Comparison of ENCODE assay signal across 8 cellular contexts in genomic region chr3:9750556-9751411, GRCh38. TPM values are rescaled to one million over a fixed set of nuclear protein-coding genes. Genes with fewer than 3 reads are reported as not detected.
DNase-seq lines count a peak whose midpoint lies in the region; ATAC-seq and TF ChIP-seq lines count a peak whose summit lies in the region.

No MANE protein-coding gene starts in this region.

- H3K9me2 ChIP-seq in hepatocyte (replicated peaks; ENCODE audit: insufficient read depth), result no peaks in the 10 kb centered on the region

- H3K27ac Mint-ChIP-seq in activated T-cell treated with anti-CD3 and anti-CD28 coated beads, Interleukin-2, amount 50 U/mL, for 24 hours, result peak overlapping the region; percentile 96
- H3K27ac Mint-ChIP-seq in activated B cell treated with CpG ODN at 0.5 μM for 24 hours, result peak overlapping the region; percentile 95

- H3K9me3 ChIP-seq in hepatocyte (ENCODE audit: low read depth) (no peaks in the 10 kb centered on the region), skeletal muscle tissue (ENCODE audit: control insufficient read depth in 3 of 3, low read length in 3 of 3) (no peaks in the 10 kb centered on the region)

- POLR2A ChIA-PET in activated B cell treated with CpG ODN at 0.5 μM for 24 hours (lab: Charles Lee), result interaction anchor here (1.0 to 6.3 kb wide), 9 partner anchors 19 to 275 kb away, joined by 3 to 106 read pairs (median 9); partner anchors contain the start of genes ARPC4, BRPF1, JAGN1 and TADA3

- H3K4me1 Mint-ChIP-seq in activated T-cell treated with anti-CD3 and anti-CD28 coated beads, Interleukin-2, amount 50 U/mL, for 24 hours (ENCODE audit: low read depth), result peaks cover 61% of the 10 kb centered on the region
- peaks cover 48% of the 10 kb centered on the region for H3K4me1 Mint-ChIP-seq in activated B cell treated with CpG ODN at 0.5 μM for 24 hours

- H3K9me3 Mint-ChIP-seq in activated T-cell treated with anti-CD3 and anti-CD28 coated beads, Interleukin-2, amount 50 U/mL, for 24 hours, result no peaks in the 10 kb centered on the region
- H3K9me3 Mint-ChIP-seq in activated B cell treated with CpG ODN at 0.5 μM for 24 hours, result no peaks in the 10 kb centered on the region

- H3K36me3 ChIP-seq in hepatocyte (replicated peaks; ENCODE audit: insufficient read depth, low read depth), result no peaks in the 10 kb centered on the region
- H3K36me3 ChIP-seq in skeletal muscle tissue (ENCODE audit: control insufficient read depth in 3 of 3, insufficient read depth in 3 of 3, low read length in 3 of 3), result peaks cover 47 to 48% (median 48%) of the 10 kb centered on the region in 3 donors

- peak overlapping the region; percentile 48 for H2AFZ ChIP-seq in hepatocyte

- CTCF ChIA-PET in activated B cell treated with CpG ODN at 0.5 μM for 24 hours (lab: Charles Lee), result interaction anchor here (1.4 to 1.6 kb wide), 2 partner anchors 42 to 44 kb away, joined by 4 to 5 read pairs; partner anchors contain the start of genes ARPC4 and TADA3

- H3K36me3 Mint-ChIP-seq in activated T-cell treated with anti-CD3 and anti-CD28 coated beads, Interleukin-2, amount 50 U/mL, for 24 hours (ENCODE audit: low read depth), result peaks cover 96% of the 10 kb centered on the region
- H3K36me3 Mint-ChIP-seq in activated B cell treated with CpG ODN at 0.5 μM for 24 hours (ENCODE audit: low read depth), result peaks cover 64% of the 10 kb centered on the region

- H3K4me2 ChIP-seq in hepatocyte, result peak overlapping the region; percentile 91

- ATAC-seq in activated B cell treated with CpG ODN at 0.5 μM for 24 hours (ENCODE audit: low read depth) (no peak), HG03439 (IDR thresholded peaks at IDR 0.05; ENCODE audit: unreplicated experiment) (no peak), HG02678 (IDR thresholded peaks at IDR 0.05; ENCODE audit: unreplicated experiment) (no peak)

- H3K4me3 ChIP-seq in hepatocyte, result peak overlapping the region; percentile 42
- peak overlapping the region; percentile 94 to 98 (median 95) for H3K4me3 ChIP-seq in skeletal muscle tissue (ENCODE audit: low read length in 3 of 3)

- no peaks in the 10 kb centered on the region for H3K27me3 Mint-ChIP-seq in activated T-cell treated with anti-CD3 and anti-CD28 coated beads, Interleukin-2, amount 50 U/mL, for 24 hours
- no peaks in the 10 kb centered on the region for H3K27me3 Mint-ChIP-seq in activated B cell treated with CpG ODN at 0.5 μM for 24 hours

- H3K27ac ChIP-seq in hepatocyte (peak overlapping the region; percentile 87), skeletal muscle tissue (ENCODE audit: low read depth, low read length) (peak overlapping the region; percentile 82)

- WGBS in hepatocyte (ENCODE audit: low lambda C conversion rate, missing lambda C conversion rate), result 56% methylated on average over 17 of the region's 17 CpGs

- DNase-seq in activated T-cell treated with anti-CD3 and anti-CD28 coated beads, Interleukin-2, amount 50 U/mL, for 24 hours, result peak; percentile 46
- no peak for DNase-seq in activated T-cell treated with anti-CD3 and anti-CD28 coated beads, Interleukin-2, amount 50 U/mL, for 1 hour
- DNase-seq in activated B cell treated with CpG ODN at 0.5 μM for 24 hours (no peak), hepatocyte (ENCODE audit: low spot score) (peak; percentile 72), NCI-H1417 treated with DMSO at 0.1 percent for 48 hours (lab: John Stamatoyannopoulos, UW) (no peak)

- no peak for TF ChIP-seq CTCF in activated B cell treated with CpG ODN at 0.5 μM for 24 hours (IDR thresholded peaks at IDR 0.05)
- TF ChIP-seq CTCF in hepatocyte (IDR thresholded peaks at IDR 0.05; ENCODE audit: poor library complexity), result no peak

- no peaks in the 10 kb centered on the region for H4K20me1 ChIP-seq in hepatocyte (ENCODE audit: insufficient read depth, poor library complexity, severe bottlenecking)

- H3K4me3 Mint-ChIP-seq in activated T-cell treated with anti-CD3 and anti-CD28 coated beads, Interleukin-2, amount 50 U/mL, for 24 hours, result peak overlapping the region; percentile 94
- H3K4me3 Mint-ChIP-seq in activated B cell treated with CpG ODN at 0.5 μM for 24 hours, result peak overlapping the region; percentile 94

- peak overlapping the region; percentile 80 to 90 (median 89) for H3K9ac ChIP-seq in skeletal muscle tissue (ENCODE audit: low read depth in 1 of 3, low read length in 3 of 3)

- no peaks in the 10 kb centered on the region for H3K27me3 ChIP-seq in hepatocyte
- no peaks in the 10 kb centered on the region for H3K27me3 ChIP-seq in skeletal muscle tissue (ENCODE audit: control insufficient read depth in 3 of 3, insufficient read depth in 3 of 3, low read length in 3 of 3)

- H3K4me1 ChIP-seq in hepatocyte (ENCODE audit: insufficient read depth) (peaks cover 8% of the 10 kb centered on the region), skeletal muscle tissue (ENCODE audit: control insufficient read depth in 3 of 3, insufficient read depth in 3 of 3, low read length in 3 of 3) (peaks cover 26 to 30% (median 29%) of the 10 kb centered on the region in 3 donors)

- intact Hi-C loops in activated B cell treated with CpG ODN at 0.5 μM for 24 hours (cut with micrococcal nuclease), result loop anchor here (1.0 to 2.0 kb wide), 4 partner anchors 18 to 354 kb away; partner anchors contain the start of genes CAMK1, FANCD2 and SETD5

- H3K79me2 ChIP-seq in hepatocyte, result peaks cover 24% of the 10 kb centered on the region

RNA-seq across cellular contexts. Expression of gene OGG1, which starts 1.0 kb away (rescaled TPM):
- total RNA-seq in activated B cell treated with CpG ODN at 0.5 μM for 24 hours (43.5 and 60.7 TPM in 2 replicates), hepatocyte (34.7 and 38.7 TPM in 2 replicates), skeletal muscle tissue (29.2 TPM)
- polyA plus RNA-seq in hepatocyte, result 43.2 and 48.9 TPM in 2 replicates

RNA-seq across cellular contexts. Expression of gene CAMK1, which starts 19.0 kb away (rescaled TPM):
- total RNA-seq in activated B cell treated with CpG ODN at 0.5 μM for 24 hours, result 0.69 and 1.7 TPM in 2 replicates
- total RNA-seq in hepatocyte, result 9.7 and 11.8 TPM in 2 replicates
- 12.4 and 16.1 TPM in 2 replicates for polyA plus RNA-seq in hepatocyte
- 23.0 TPM for total RNA-seq in skeletal muscle tissue

RNA-seq across cellular contexts. Expression of gene BRPF1, which starts 19.2 kb away (rescaled TPM):
- total RNA-seq in activated B cell treated with CpG ODN at 0.5 μM for 24 hours (33.5 and 35.2 TPM in 2 replicates), hepatocyte (9.6 and 10.7 TPM in 2 replicates), skeletal muscle tissue (10.4 TPM)
- polyA plus RNA-seq in hepatocyte, result 9.1 and 9.3 TPM in 2 replicates

RNA-seq across cellular contexts. Expression of gene TADA3, which starts 41.5 kb away (rescaled TPM):
- 43.8 and 44.7 TPM in 2 replicates for total RNA-seq in activated B cell treated with CpG ODN at 0.5 μM for 24 hours
- total RNA-seq in hepatocyte, result 65.5 and 70.4 TPM in 2 replicates
- 55.5 and 61.2 TPM in 2 replicates for polyA plus RNA-seq in hepatocyte
- 27.1 TPM for total RNA-seq in skeletal muscle tissue

RNA-seq across cellular contexts. Expression of gene ARPC4, which starts 42.1 kb away (rescaled TPM):
- 315 and 338 TPM in 2 replicates for total RNA-seq in activated B cell treated with CpG ODN at 0.5 μM for 24 hours
- 175 and 182 TPM in 2 replicates for total RNA-seq in hepatocyte
- polyA plus RNA-seq in hepatocyte, result 132 and 149 TPM in 2 replicates
- 65.2 TPM for total RNA-seq in skeletal muscle tissue

Comparison
In these comparisons a context has a peak if more than half of its experiments do, and no peak if none do; other contexts are left out.
1. DNase-seq: peak in activated T-cell treated with anti-CD3 and anti-CD28 coated beads, Interleukin-2, amount 50 U/mL, for 24 hours (single experiment) and hepatocyte (single experiment); none in activated T-cell treated with anti-CD3 and anti-CD28 coated beads, Interleukin-2, amount 50 U/mL, for 1 hour (single experiment), activated B cell treated with CpG ODN at 0.5 μM for 24 hours (single experiment) and NCI-H1417 treated with DMSO at 0.1 percent for 48 hours (single experiment).